9 cellular contexts compared by ENCODE assay signal in the genomic region with DNA sequence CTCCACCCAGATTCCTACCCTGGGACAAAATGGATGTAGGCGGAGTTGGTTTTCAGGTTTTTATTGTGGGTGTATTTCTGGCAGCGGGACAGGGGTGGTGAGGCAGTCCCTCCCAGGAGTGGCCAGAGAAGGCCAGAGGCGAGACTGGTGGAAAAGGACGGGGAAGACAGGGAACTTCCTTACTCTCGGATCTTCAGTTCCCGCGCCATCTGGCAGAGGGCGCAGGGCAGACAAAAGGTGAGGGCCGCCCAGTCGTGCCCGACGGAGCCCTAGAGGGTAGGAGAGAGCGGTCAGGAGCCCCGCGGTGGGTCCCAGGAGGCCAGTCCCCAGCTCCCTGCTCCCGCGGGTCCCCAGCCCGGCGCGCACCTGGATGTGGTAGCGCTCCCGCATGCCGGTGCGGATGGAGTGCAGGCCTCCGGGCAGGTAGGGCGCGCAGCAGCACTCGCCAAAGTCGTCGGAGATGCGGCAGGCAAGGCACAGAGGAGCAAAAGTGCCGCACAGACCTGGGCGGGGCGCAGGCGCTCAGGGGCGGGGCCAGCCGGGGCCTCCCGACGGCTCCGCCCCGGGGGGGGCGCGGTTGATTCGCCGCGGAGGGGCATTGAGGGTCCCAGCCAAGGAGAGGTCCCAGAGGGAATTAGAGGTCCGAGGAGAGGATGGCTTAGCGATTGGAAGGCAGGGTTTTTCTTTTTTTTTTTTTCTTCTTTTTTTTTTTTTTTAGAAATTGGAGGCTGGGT. TPM values are rescaled to one million over a fixed set of nuclear protein-coding genes. Genes with fewer than 3 reads are reported as not detected.
DNase-seq lines count a peak whose midpoint lies in the region; ATAC-seq and TF ChIP-seq lines count a peak whose summit lies in the region.
"Had no signal": no experiment of that assay in that cellular context is flagged by ENCODE, and none has a peak within 500 bp of the region (broad histone marks: within the 10 kb centered on the region; RNA-seq: fewer than 3 reads in every experiment).

No MANE protein-coding gene starts in this region.

- TF ChIP-seq EP300 in gastroesophageal sphincter (IDR thresholded peaks at IDR 0.05), result no peak

- H3K4me3 ChIP-seq in Karpas-422 (ENCODE audit: low read length) (peak overlapping the region; percentile 22; the same call in 1 of the 2 replicates), gastroesophageal sphincter (peak overlapping the region; percentile 1 to 46)

- WGBS in gastroesophageal sphincter (ENCODE audit: low coverage in 1 of 2), 2 donors, result 0 to 1% methylated on average over 8 to 15 of the region's 48 CpGs

- H3K27ac Mint-ChIP-seq in osteocyte (ENCODE audit: unreplicated experiment) (peak overlapping the region; percentile 0), type B pancreatic cell (peak overlapping the region; percentile 74)

- no peaks in the 10 kb centered on the region for H4K20me1 ChIP-seq in Karpas-422 (ENCODE audit: insufficient read depth, low read depth, low read length)

- H3K27ac ChIP-seq in Karpas-422 (ENCODE audit: low read length) (no peak overlapping the region), gastroesophageal sphincter (peak overlapping the region in 1 of 4 donors; percentile 25)

- H3K4me1 ChIP-seq in Karpas-422 (ENCODE audit: low read length) (peaks cover 7% of the 10 kb centered on the region), gastroesophageal sphincter (peaks cover 0 to 9% (median 5%) of the 10 kb centered on the region in 3 donors)

- DNase-seq in EH (ENCODE audit: low read depth) (peak; percentile 67), Karpas-422 (peak; percentile 79), RPMI8226 (peak; percentile 75), osteocyte (ENCODE audit: extremely low spot score, unreplicated experiment) (no peak), type B pancreatic cell (ENCODE audit: extremely low spot score, unreplicated experiment) (no peak)
- peak; percentile 54 for DNase-seq in activated effector memory CD4-positive, alpha-beta T cell treated with Interleukin-2 at 50 U/mL for 16 hours

- H3K79me2 ChIP-seq in Karpas-422 (ENCODE audit: low read length), result no peaks in the 10 kb centered on the region

- H3K9me2 ChIP-seq in Karpas-422 (replicated peaks; ENCODE audit: insufficient read depth, low read length), result no peaks in the 10 kb centered on the region

- H3K4me3 Mint-ChIP-seq in osteocyte (ENCODE audit: unreplicated experiment) (peak overlapping the region; percentile 68), type B pancreatic cell (peak overlapping the region; percentile 86)

- ATAC-seq in gastroesophageal sphincter, result peak; percentile 84
- ATAC-seq in GM21619 (IDR thresholded peaks at IDR 0.05; ENCODE audit: unreplicated experiment), result no peak

- H3K36me3 ChIP-seq in Karpas-422 (ENCODE audit: insufficient read depth, low read length) (no peaks in the 10 kb centered on the region), gastroesophageal sphincter (no peaks in the 10 kb centered on the region)

- no peak overlapping the region for H3K9ac ChIP-seq in Karpas-422 (ENCODE audit: low read length)

- TF ChIP-seq CTCF in gastroesophageal sphincter (IDR thresholded peaks at IDR 0.05) (peak in 3 of 4 experiments; percentile 22 to 57 (median 34)), osteocyte (IDR thresholded peaks at IDR 0.05) (peak; percentile 55), type B pancreatic cell (conservative IDR thresholded peaks at IDR 0.05) (peak; percentile 68)

- H3K9me3 ChIP-seq in Karpas-422 (ENCODE audit: low read length), result no peaks in the 10 kb centered on the region
- no peaks in the 10 kb centered on the region for H3K9me3 ChIP-seq in gastroesophageal sphincter

- H3K27me3 ChIP-seq in Karpas-422 (ENCODE audit: low read length) (no peaks in the 10 kb centered on the region), gastroesophageal sphincter (peaks cover 96% of the 10 kb centered on the region)

- H3K9me3 Mint-ChIP-seq in osteocyte (ENCODE audit: unreplicated experiment) (no peaks in the 10 kb centered on the region), type B pancreatic cell (no peaks in the 10 kb centered on the region)

- no peak for TF ChIP-seq POLR2A in gastroesophageal sphincter (IDR thresholded peaks at IDR 0.05)

- H3K4me1 Mint-ChIP-seq in osteocyte (ENCODE audit: unreplicated experiment) (peaks cover 7% of the 10 kb centered on the region), type B pancreatic cell (ENCODE audit: unreplicated experiment) (peaks cover 5% of the 10 kb centered on the region)

- peak overlapping the region; percentile 43 for H3K4me2 ChIP-seq in Karpas-422 (ENCODE audit: low read depth, low read length, poor library complexity, severe bottlenecking)

- H2AFZ ChIP-seq in Karpas-422 (ENCODE audit: low read length), result peak overlapping the region; percentile 55; the same call in 1 of the 2 replicates

- H3K36me3 Mint-ChIP-seq in osteocyte (ENCODE audit: unreplicated experiment) (no peaks in the 10 kb centered on the region), type B pancreatic cell (no peaks in the 10 kb centered on the region)

- H3K27me3 Mint-ChIP-seq in osteocyte (ENCODE audit: unreplicated experiment) (peaks cover 29% of the 10 kb centered on the region), type B pancreatic cell (peaks cover 40% of the 10 kb centered on the region)

RNA-seq across cellular contexts. Expression of gene CNFN, which starts 3.0 kb away (rescaled TPM):
- not detected in 2 replicates for total RNA-seq in Karpas-422 (2014; rRNA removed; shearing (Covaris generic); ENCODE audit: low replicate concordance)
- total RNA-seq in gastroesophageal sphincter, result 10 to 100 TPM in 1 of 4 donors, 1 to 10 TPM in 1, not detected in 2; 1.7 to 17.5 TPM
- total RNA-seq in osteocyte, result not detected in 2 replicates
- 3.3 and 5.6 TPM in 2 replicates for total RNA-seq in type B pancreatic cell (ENCODE audit: low replicate concordance)
- total RNA-seq: glomerular endothelial cell had no signal

RNA-seq across cellular contexts. Expression of gene LIPE, which starts 40.0 kb away (rescaled TPM):
- 16.3 and 50.6 TPM in 2 replicates for total RNA-seq in Karpas-422 (2014; rRNA removed; shearing (Covaris generic); ENCODE audit: low replicate concordance)
- total RNA-seq in gastroesophageal sphincter, result 10 to 100 TPM in 1 of 4 donors, 1 to 10 TPM in 3; 3.4 to 15.3 (median 6.6) TPM
- 7.6 and 8.4 TPM in 2 replicates for total RNA-seq in osteocyte
- total RNA-seq in type B pancreatic cell (ENCODE audit: low replicate concordance), result 6.9 and 17.9 TPM in 2 replicates

RNA-seq across cellular contexts. Expression of gene CXCL17, which starts 55.6 kb away (rescaled TPM):
- total RNA-seq in Karpas-422 (2014; rRNA removed; shearing (Covaris generic); ENCODE audit: low replicate concordance), result not detected in 2 replicates
- total RNA-seq in gastroesophageal sphincter, result 1 to 10 TPM in 1 of 4 donors, not detected in 3; 6.5 TPM
- not detected in 2 replicates for total RNA-seq in osteocyte
- 1.0 and 3.2 TPM in 2 replicates for total RNA-seq in type B pancreatic cell (ENCODE audit: low replicate concordance)
- total RNA-seq: glomerular endothelial cell had no signal

Comparison
In these comparisons a context has a peak if more than half of its experiments do, and no peak if none do; other contexts are left out.
1. DNase-seq: peak in EH (single experiment), Karpas-422 (single experiment), RPMI8226 (single experiment) and activated effector memory CD4-positive, alpha-beta T cell treated with Interleukin-2 at 50 U/mL for 16 hours (single experiment); none in osteocyte (single experiment) and type B pancreatic cell (single experiment).
2. Peak in every context shown above with its lines, with median percentiles within 50 percentile points of each other: CTCF ChIP-seq.